In genomic region chr5:180642181-180643140, GRCh38 we compare ENCODE assay signal across 18 cellular contexts. TPM values are rescaled to one million over a fixed set of nuclear protein-coding genes. Genes with fewer than 3 reads are reported as not detected.
"Had no signal": no experiment of that assay in that cellular context is flagged by ENCODE, and none has a peak within 500 bp of the region (broad histone marks: within the 10 kb centered on the region; RNA-seq: fewer than 3 reads in every experiment).

No MANE protein-coding gene starts in this region.

- H3K9me3 Mint-ChIP-seq: activated T-helper 1 cell treated with anti-CD3 and anti-CD28 coated beads, Interleukin-12 subunit alpha, Interleukin-12 subunit beta, Interleukin-2, Interleukin-4 antibody, amounts not matched to agents 30 ng/mL and 10 ng/mL and 1 ng/mL, durations not matched to agents 14 hours and 24 hours and 36 hours; natural killer cell treated with Interleukin-12 subunit alpha and Interleukin-12 subunit beta and Interleukin-15 and Interleukin-18, amount 100 ng/mL, for 72 hours; type B pancreatic cell had no signal

- H3K36me3 ChIP-seq: WERI-Rb-1 had no signal

- H3K27ac Mint-ChIP-seq: activated T-helper 1 cell treated with anti-CD3 and anti-CD28 coated beads, Interleukin-12 subunit alpha, Interleukin-12 subunit beta, Interleukin-2, Interleukin-4 antibody, amounts not matched to agents 30 ng/mL and 10 ng/mL and 1 ng/mL, durations not matched to agents 14 hours and 24 hours and 36 hours; natural killer cell treated with Interleukin-12 subunit alpha and Interleukin-12 subunit beta and Interleukin-15 and Interleukin-18, amount 100 ng/mL, for 72 hours; T-helper 17 cell; type B pancreatic cell had no signal

- H3K27ac ChIP-seq: dorsolateral prefrontal cortex, hepatocyte, psoas muscle, WERI-Rb-1 had no signal

- ATAC-seq: natural killer cell treated with Interleukin-12 subunit alpha and Interleukin-12 subunit beta and Interleukin-15 and Interleukin-18, amount 100 ng/mL, for 72 hours; psoas muscle; sciatic nerve; T-helper 17 cell had no signal

- H3K9me3 ChIP-seq: psoas muscle had no signal

- H3K4me3 Mint-ChIP-seq: activated T-helper 1 cell treated with anti-CD3 and anti-CD28 coated beads, Interleukin-12 subunit alpha, Interleukin-12 subunit beta, Interleukin-2, Interleukin-4 antibody, amounts not matched to agents 30 ng/mL and 10 ng/mL and 1 ng/mL, durations not matched to agents 14 hours and 24 hours and 36 hours; natural killer cell treated with Interleukin-12 subunit alpha and Interleukin-12 subunit beta and Interleukin-15 and Interleukin-18, amount 100 ng/mL, for 72 hours; T-helper 17 cell; type B pancreatic cell had no signal

- H2AFZ ChIP-seq: hepatocyte had no signal

- H3K4me3 ChIP-seq: dorsolateral prefrontal cortex, hepatocyte, psoas muscle had no signal

- H3K79me2 ChIP-seq: hepatocyte had no signal

- H3K4me2 ChIP-seq: hepatocyte had no signal

- DNase-seq: activated CD4-positive, alpha-beta T cell treated with anti-CD3 and anti-CD28 coated beads, Interleukin-2, amount 50 U/mL, for 48 hours; activated naive CD4-positive, alpha-beta T cell treated with Interleukin-2 at 50 U/mL for 16 hours; occipital lobe; stimulated activated CD4-positive, alpha-beta T cell treated with anti-CD3 and anti-CD28 coated beads, Interleukin-1b, Interleukin-23, amount 100 ng/mL, for 48 hours; stimulated activated naive CD4-positive, alpha-beta T cell treated with Interleukin-2 at 50 U/mL for 16 hours; T-helper 17 cell; WERI-Rb-1 had no signal

- H3K36me3 Mint-ChIP-seq: natural killer cell treated with Interleukin-12 subunit alpha and Interleukin-12 subunit beta and Interleukin-15 and Interleukin-18, amount 100 ng/mL, for 72 hours; type B pancreatic cell had no signal

- H3K4me1 ChIP-seq: psoas muscle had no signal

- FAIRE-seq: astrocyte, bronchial epithelial cell, kidney had no signal

- H3K4me1 Mint-ChIP-seq: T-helper 17 cell had no signal

RNA-seq across cellular contexts. Expression of gene SCGB3A1, which starts 51.2 kb away (rescaled TPM):
- total RNA-seq: activated T-helper 1 cell treated with anti-CD3 and anti-CD28 coated beads, Interleukin-12 subunit alpha, Interleukin-12 subunit beta, Interleukin-2, Interleukin-4 antibody, amounts not matched to agents 30 ng/mL and 10 ng/mL and 1 ng/mL, durations not matched to agents 14 hours and 24 hours and 36 hours; astrocyte; bronchial epithelial cell; hepatocyte; liver; natural killer cell treated with Interleukin-12 subunit alpha and Interleukin-12 subunit beta and Interleukin-15 and Interleukin-18, amount 100 ng/mL, for 72 hours; occipital lobe; sciatic nerve had no signal
- polyA plus RNA-seq: hepatocyte, psoas muscle had no signal
